Comparison of ENCODE assay signal across 6 cellular contexts in the genomic region with DNA sequence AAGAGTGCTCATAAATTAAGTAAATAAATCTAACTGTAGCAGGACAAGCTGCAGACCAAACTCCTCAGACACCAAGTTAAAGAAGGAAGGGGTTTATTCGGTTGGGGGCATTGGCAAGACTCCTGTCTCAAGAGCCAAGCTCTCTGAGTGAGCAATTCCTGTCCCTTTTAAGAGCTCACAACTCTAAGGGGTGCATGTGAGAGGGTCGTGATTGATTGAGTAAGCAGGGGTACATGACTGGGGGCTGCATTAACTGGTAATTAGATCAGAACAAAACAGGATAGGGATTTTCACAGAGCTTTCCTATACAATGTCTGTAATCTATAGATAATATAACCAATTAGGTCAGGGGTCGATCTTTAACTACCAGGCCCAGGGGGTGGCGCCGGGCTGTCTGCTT.
DNase-seq lines count a peak whose midpoint lies in the region; ATAC-seq and TF ChIP-seq lines count a peak whose summit lies in the region.
"Not testable (repeated sequence)": the region's sequence is repeated elsewhere in the genome, so short reads cannot be mapped to it uniquely, and the experiment has no call there.

No MANE protein-coding gene starts in this region.

- H3K27ac ChIP-seq in GM23338 (ENCODE audit: low read depth) = peak overlapping the region; percentile 94
- peak overlapping the region; percentile 94 for H3K27ac ChIP-seq in HUES6 (ENCODE audit: low read depth, low read length)
- H3K27ac ChIP-seq in endodermal cell (ENCODE audit: low read depth, low read length) = not testable (repeated sequence)
- H3K27ac ChIP-seq in iPS-18a (ENCODE audit: low read length) = peak overlapping the region; percentile 55
- peak overlapping the region; percentile 13 for H3K27ac ChIP-seq in neural progenitor cell

- not testable (repeated sequence) for TF ChIP-seq CTCF in GM23338 (conservative IDR thresholded peaks at IDR 0.05; ENCODE audit: low read depth in 2 of 2); WTC11 (IDR thresholded peaks at IDR 0.05); endodermal cell (conservative IDR thresholded peaks at IDR 0.05); neural progenitor cell (IDR thresholded peaks at IDR 0.05)

- not testable (repeated sequence) for H3K27me3 ChIP-seq in GM23338 (ENCODE audit: insufficient read depth); HUES6 (ENCODE audit: control insufficient read depth, insufficient read depth, low read length); endodermal cell (ENCODE audit: control insufficient read depth, insufficient read depth, low read length, poor library complexity, severe bottlenecking); iPS-18a (ENCODE audit: control insufficient read depth, insufficient read depth, low read length); neural progenitor cell

- not testable (repeated sequence) for H3K4me3 ChIP-seq in GM23338; HUES6 (ENCODE audit: low read depth, low read length); iPS-18a (ENCODE audit: low read length); neural progenitor cell
- H3K4me3 ChIP-seq in endodermal cell (ENCODE audit: low read length) = peak overlapping the region; percentile 57

- CTCF ChIA-PET in WTC11 (lab: Charles Lee) = interaction anchor here (1.5 kb wide), 1 partner anchor 185 kb away, joined by 3 read pairs; no protein-coding TSS in a partner anchor

- not testable (repeated sequence) for H3K4me3 Mint-ChIP-seq in GM23338, WTC11, endodermal cell, neural progenitor cell

- H3K36me3 Mint-ChIP-seq in GM23338 (ENCODE audit: low read depth) = peaks cover 61% of the 10 kb centered on the region
- peaks cover 37% of the 10 kb centered on the region for H3K36me3 Mint-ChIP-seq in WTC11
- H3K36me3 Mint-ChIP-seq in endodermal cell (ENCODE audit: low read depth) = peaks cover 36% of the 10 kb centered on the region
- not testable (repeated sequence) for H3K36me3 Mint-ChIP-seq in neural progenitor cell

- H3K9ac ChIP-seq in HUES6 (ENCODE audit: low read length); endodermal cell (ENCODE audit: extremely low read depth, low read length, poor library complexity, severe bottlenecking); neural progenitor cell: not testable (repeated sequence)
- H3K9ac ChIP-seq in iPS-18a (ENCODE audit: low read length) = peak overlapping the region; percentile 12

- DNase-seq in GM23338 (ENCODE audit: low spot score) = peak; percentile 5
- not testable (repeated sequence) for DNase-seq in WTC11 (ENCODE audit: low spot score); endodermal cell; neural progenitor cell (ENCODE audit: low spot score)

- H3K4me1 Mint-ChIP-seq in GM23338 (peaks cover 38% of the 10 kb centered on the region), WTC11 (peaks cover 54% of the 10 kb centered on the region), endodermal cell (peaks cover 13% of the 10 kb centered on the region)
- not testable (repeated sequence) for H3K4me1 Mint-ChIP-seq in neural progenitor cell

- H3K9me3 ChIP-seq in HUES6 (ENCODE audit: control insufficient read depth, insufficient read depth, low read depth, low read length) (peaks cover 25% of the 10 kb centered on the region), endodermal cell (ENCODE audit: control insufficient read depth, low read length) (peaks cover 58% of the 10 kb centered on the region)
- not testable (repeated sequence) for H3K9me3 ChIP-seq in iPS-18a (ENCODE audit: control insufficient read depth, low read depth, low read length); neural progenitor cell (ENCODE audit: low read depth)

- H3K27me3 Mint-ChIP-seq in GM23338 (ENCODE audit: insufficient read depth, low read depth, poor library complexity); WTC11 (ENCODE audit: low read depth); endodermal cell (ENCODE audit: insufficient read depth); neural progenitor cell (ENCODE audit: insufficient read depth, low read depth): not testable (repeated sequence)

- H3K4me1 ChIP-seq in GM23338 (ENCODE audit: insufficient read depth) = peaks cover 25% of the 10 kb centered on the region
- H3K4me1 ChIP-seq in HUES6 (ENCODE audit: control insufficient read depth, insufficient read depth, low read length) = peaks cover 32% of the 10 kb centered on the region; the same call in 1 of the 2 replicates
- not testable (repeated sequence) for H3K4me1 ChIP-seq in endodermal cell (ENCODE audit: control insufficient read depth, insufficient read depth, low read length); neural progenitor cell
- peaks cover 23% of the 10 kb centered on the region for H3K4me1 ChIP-seq in iPS-18a (ENCODE audit: control insufficient read depth, low read depth, low read length)

- H2AFZ ChIP-seq in GM23338; neural progenitor cell (replicated peaks): not testable (repeated sequence)

- H3K27ac Mint-ChIP-seq in GM23338 (peak overlapping the region; percentile 97), WTC11 (peak overlapping the region; percentile 99), endodermal cell (peak overlapping the region; percentile 86)
- not testable (repeated sequence) for H3K27ac Mint-ChIP-seq in neural progenitor cell

- not testable (repeated sequence) for H3K79me2 ChIP-seq in GM23338 (replicated peaks; ENCODE audit: insufficient read depth); neural progenitor cell (ENCODE audit: low read depth)

- not testable (repeated sequence) for H4K20me1 ChIP-seq in GM23338 (replicated peaks; ENCODE audit: insufficient read depth); neural progenitor cell (ENCODE audit: low read depth)

- H3F3A ChIP-seq in GM23338 (replicated peaks; ENCODE audit: low read depth); neural progenitor cell (ENCODE audit: low read depth): not testable (repeated sequence)

- H3K9me2 ChIP-seq in GM23338 (ENCODE audit: insufficient read depth) = not testable (repeated sequence)

- ATAC-seq in GM23338 = not testable (repeated sequence)
- ATAC-seq in WTC11 = peak; percentile 11

- H3K36me3 ChIP-seq in GM23338 (ENCODE audit: insufficient read depth); HUES6 (ENCODE audit: control insufficient read depth, insufficient read depth, low read length); endodermal cell (ENCODE audit: control insufficient read depth, insufficient read depth, low read length); iPS-18a (ENCODE audit: control insufficient read depth, low read depth, low read length); neural progenitor cell: not testable (repeated sequence)

- 85% methylated on average over 5 of the region's 5 CpGs; no CpG with 5 or more reads in 1 of the 2 experiments for WGBS in endodermal cell (ENCODE audit: insufficient coverage in 1 of 2, insufficient read length in 1 of 2), 2 experiments

- H3K9me3 Mint-ChIP-seq in GM23338 = peaks cover 42% of the 10 kb centered on the region
- peaks cover 26% of the 10 kb centered on the region for H3K9me3 Mint-ChIP-seq in WTC11
- H3K9me3 Mint-ChIP-seq in endodermal cell = peaks cover 58% of the 10 kb centered on the region
- H3K9me3 Mint-ChIP-seq in neural progenitor cell = peaks cover 13% of the 10 kb centered on the region

- POLR2A ChIA-PET in WTC11 (lab: Charles Lee) = not testable (repeated sequence)

- H3K4me2 ChIP-seq in GM23338 = peak overlapping the region; percentile 25; the same call in 1 of the 2 replicates
- H3K4me2 ChIP-seq in neural progenitor cell = not testable (repeated sequence)
